Comparison of ENCODE assay signal across 9 cellular contexts in genomic region chr6:79250107-79250514, GRCh38. TPM values are rescaled to one million over a fixed set of nuclear protein-coding genes. Genes with fewer than 3 reads are reported as not detected.
A peak's percentile ranks its signal among the peaks of the same experiment; 100 is the strongest.
DNase-seq lines count a peak whose midpoint lies in the region; ATAC-seq and TF ChIP-seq lines count a peak whose summit lies in the region.
"Had no signal": no experiment of that assay in that cellular context is flagged by ENCODE, and none has a peak within 500 bp of the region (broad histone marks: within the 10 kb centered on the region; RNA-seq: fewer than 3 reads in every experiment).

No MANE protein-coding gene starts in this region.

- ATAC-seq in GM18873 (IDR thresholded peaks at IDR 0.05; ENCODE audit: low FRiP score, unreplicated experiment) (peak; percentile 62), HG02981 (IDR thresholded peaks at IDR 0.05; ENCODE audit: unreplicated experiment) (peak; percentile 54)

- DNase-seq in AML-193 (lab: John Stamatoyannopoulos, UW) (peak; percentile 15 to 25), dermis blood vessel endothelial cell (peak; percentile 11), NCI-H524 treated with DMSO at 0.1 percent for 48 hours (lab: John Stamatoyannopoulos, UW) (no peak), foreskin fibroblast (no peak), NCI-H1092 (lab: John Stamatoyannopoulos, UW) (no peak)
- DNase-seq in effector CD4-positive, alpha-beta T cell = no peak
- DNase-seq: stimulated activated CD8-positive, alpha-beta memory T cell treated with anti-CD3 and anti-CD28 coated beads, Interleukin-4, amount 100 ng/mL, for 48 hours had no signal

- no peak overlapping the region for H3K4me3 ChIP-seq in foreskin fibroblast (ENCODE audit: low read depth in 1 of 2, low read length in 2 of 2)

- TF ChIP-seq CTCF in foreskin fibroblast (IDR thresholded peaks at IDR 0.05; ENCODE audit: low read depth, low read length) = no peak

RNA-seq across cellular contexts. Expression of gene HMGN3, which starts 15.6 kb away (rescaled TPM):
- 69.3 and 102 TPM in 2 replicates for total RNA-seq in dermis blood vessel endothelial cell

Comparison
In these comparisons a context has a peak if more than half of its experiments do, and no peak if none do; other contexts are left out.
1. DNase-seq: peak in AML-193 (2 of 2) and dermis blood vessel endothelial cell (single experiment); none in NCI-H524 treated with DMSO at 0.1 percent for 48 hours (single experiment), effector CD4-positive, alpha-beta T cell (single experiment), foreskin fibroblast (0 of 2) and NCI-H1092 (single experiment).